In the genomic region with DNA sequence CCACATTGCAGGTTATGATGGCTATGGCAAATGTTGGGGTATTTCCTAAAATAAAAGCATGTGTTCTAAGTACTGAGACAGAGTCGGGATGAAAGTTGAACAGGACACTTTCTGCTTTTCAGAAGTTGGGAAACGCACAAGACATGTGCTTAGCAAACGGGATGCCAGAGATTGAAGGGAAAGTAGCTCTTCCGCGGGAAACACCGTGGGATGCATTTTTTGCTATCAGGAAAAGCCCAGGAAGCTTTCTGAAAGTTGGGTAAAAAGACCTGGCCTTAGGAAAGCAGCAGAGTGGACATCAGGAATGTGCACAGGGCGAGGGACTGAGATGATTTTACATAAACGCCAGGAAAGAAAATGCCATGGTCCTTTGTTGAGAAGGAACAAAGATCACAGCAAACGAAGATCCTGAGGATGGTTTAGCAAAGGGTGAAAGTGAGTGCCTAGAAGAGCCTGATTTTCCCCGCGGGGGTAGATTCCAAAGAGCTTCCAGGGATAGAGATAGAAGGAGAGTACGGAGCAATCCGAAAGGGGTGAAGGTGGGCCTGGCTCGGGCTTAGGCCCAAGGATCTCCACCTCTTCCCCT, we compare ENCODE assay signal across 2 cellular contexts.
TF ChIP-seq lines count a peak whose summit lies in the region.

No MANE protein-coding gene starts in this region.

TF ChIP-seq in SK-N-SH, 30 proteins besides CTCF, POLR2A, EP300 and RAD21 (continued from another document):
- TF ChIP-seq, protein P1, sequence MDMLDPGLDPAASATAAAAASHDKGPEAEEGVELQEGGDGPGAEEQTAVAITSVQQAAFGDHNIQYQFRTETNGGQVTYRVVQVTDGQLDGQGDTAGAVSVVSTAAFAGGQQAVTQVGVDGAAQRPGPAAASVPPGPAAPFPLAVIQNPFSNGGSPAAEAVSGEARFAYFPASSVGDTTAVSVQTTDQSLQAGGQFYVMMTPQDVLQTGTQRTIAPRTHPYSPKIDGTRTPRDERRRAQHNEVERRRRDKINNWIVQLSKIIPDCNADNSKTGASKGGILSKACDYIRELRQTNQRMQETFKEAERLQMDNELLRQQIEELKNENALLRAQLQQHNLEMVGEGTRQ (IDR thresholded peaks at IDR 0.05; ENCODE audit: borderline replicate concordance, low read depth, low read length) = no peak
- TF ChIP-seq SMC3 (IDR thresholded peaks at IDR 0.05; ENCODE audit: low read depth, low read length) (no peak), NRF1 (IDR thresholded peaks at IDR 0.05; ENCODE audit: low read depth, low read length) (no peak), YY1 (IDR thresholded peaks at IDR 0.05; ENCODE audit: low read depth) (no peak), NFIC (IDR thresholded peaks at IDR 0.05; ENCODE audit: borderline replicate concordance) (no peak), POLR2AphosphoS5 (IDR thresholded peaks at IDR 0.05; ENCODE audit: low read depth, low read length) (no peak)
- TF ChIP-seq, protein P2, sequence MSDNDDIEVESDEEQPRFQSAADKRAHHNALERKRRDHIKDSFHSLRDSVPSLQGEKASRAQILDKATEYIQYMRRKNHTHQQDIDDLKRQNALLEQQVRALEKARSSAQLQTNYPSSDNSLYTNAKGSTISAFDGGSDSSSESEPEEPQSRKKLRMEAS (IDR thresholded peaks at IDR 0.05; ENCODE audit: low read depth) = no peak
- TF ChIP-seq, protein P3, sequence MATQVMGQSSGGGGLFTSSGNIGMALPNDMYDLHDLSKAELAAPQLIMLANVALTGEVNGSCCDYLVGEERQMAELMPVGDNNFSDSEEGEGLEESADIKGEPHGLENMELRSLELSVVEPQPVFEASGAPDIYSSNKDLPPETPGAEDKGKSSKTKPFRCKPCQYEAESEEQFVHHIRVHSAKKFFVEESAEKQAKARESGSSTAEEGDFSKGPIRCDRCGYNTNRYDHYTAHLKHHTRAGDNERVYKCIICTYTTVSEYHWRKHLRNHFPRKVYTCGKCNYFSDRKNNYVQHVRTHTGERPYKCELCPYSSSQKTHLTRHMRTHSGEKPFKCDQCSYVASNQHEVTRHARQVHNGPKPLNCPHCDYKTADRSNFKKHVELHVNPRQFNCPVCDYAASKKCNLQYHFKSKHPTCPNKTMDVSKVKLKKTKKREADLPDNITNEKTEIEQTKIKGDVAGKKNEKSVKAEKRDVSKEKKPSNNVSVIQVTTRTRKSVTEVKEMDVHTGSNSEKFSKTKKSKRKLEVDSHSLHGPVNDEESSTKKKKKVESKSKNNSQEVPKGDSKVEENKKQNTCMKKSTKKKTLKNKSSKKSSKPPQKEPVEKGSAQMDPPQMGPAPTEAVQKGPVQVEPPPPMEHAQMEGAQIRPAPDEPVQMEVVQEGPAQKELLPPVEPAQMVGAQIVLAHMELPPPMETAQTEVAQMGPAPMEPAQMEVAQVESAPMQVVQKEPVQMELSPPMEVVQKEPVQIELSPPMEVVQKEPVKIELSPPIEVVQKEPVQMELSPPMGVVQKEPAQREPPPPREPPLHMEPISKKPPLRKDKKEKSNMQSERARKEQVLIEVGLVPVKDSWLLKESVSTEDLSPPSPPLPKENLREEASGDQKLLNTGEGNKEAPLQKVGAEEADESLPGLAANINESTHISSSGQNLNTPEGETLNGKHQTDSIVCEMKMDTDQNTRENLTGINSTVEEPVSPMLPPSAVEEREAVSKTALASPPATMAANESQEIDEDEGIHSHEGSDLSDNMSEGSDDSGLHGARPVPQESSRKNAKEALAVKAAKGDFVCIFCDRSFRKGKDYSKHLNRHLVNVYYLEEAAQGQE (IDR thresholded peaks at IDR 0.05; ENCODE audit: low read depth, low read length) = no peak
TF ChIP-seq in SK-N-SH: peak in this region for 0.

TF ChIP-seq in SK-N-SH treated with all-trans-retinoic acid at 6 μM for 48 hours, 23 proteins besides CTCF, POLR2A, EP300 and RAD21 (continued from another document):
- TF ChIP-seq, protein P4, sequence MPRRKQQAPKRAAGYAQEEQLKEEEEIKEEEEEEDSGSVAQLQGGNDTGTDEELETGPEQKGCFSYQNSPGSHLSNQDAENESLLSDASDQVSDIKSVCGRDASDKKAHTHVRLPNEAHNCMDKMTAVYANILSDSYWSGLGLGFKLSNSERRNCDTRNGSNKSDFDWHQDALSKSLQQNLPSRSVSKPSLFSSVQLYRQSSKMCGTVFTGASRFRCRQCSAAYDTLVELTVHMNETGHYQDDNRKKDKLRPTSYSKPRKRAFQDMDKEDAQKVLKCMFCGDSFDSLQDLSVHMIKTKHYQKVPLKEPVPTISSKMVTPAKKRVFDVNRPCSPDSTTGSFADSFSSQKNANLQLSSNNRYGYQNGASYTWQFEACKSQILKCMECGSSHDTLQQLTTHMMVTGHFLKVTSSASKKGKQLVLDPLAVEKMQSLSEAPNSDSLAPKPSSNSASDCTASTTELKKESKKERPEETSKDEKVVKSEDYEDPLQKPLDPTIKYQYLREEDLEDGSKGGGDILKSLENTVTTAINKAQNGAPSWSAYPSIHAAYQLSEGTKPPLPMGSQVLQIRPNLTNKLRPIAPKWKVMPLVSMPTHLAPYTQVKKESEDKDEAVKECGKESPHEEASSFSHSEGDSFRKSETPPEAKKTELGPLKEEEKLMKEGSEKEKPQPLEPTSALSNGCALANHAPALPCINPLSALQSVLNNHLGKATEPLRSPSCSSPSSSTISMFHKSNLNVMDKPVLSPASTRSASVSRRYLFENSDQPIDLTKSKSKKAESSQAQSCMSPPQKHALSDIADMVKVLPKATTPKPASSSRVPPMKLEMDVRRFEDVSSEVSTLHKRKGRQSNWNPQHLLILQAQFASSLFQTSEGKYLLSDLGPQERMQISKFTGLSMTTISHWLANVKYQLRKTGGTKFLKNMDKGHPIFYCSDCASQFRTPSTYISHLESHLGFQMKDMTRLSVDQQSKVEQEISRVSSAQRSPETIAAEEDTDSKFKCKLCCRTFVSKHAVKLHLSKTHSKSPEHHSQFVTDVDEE (CRISPR knock-in tag; IDR thresholded peaks at IDR 0.05) = no peak
- TF ChIP-seq ZNF565 (CRISPR knock-in tag; conservative IDR thresholded peaks at IDR 0.05; ENCODE audit: low read depth) = no peak
- TF ChIP-seq RARB (CRISPR knock-in tag; IDR thresholded peaks at IDR 0.05) = no peak
TF ChIP-seq in SK-N-SH treated with all-trans-retinoic acid at 6 μM for 48 hours: peak in this region for 0.
